23 cellular contexts compared by ENCODE assay signal in genomic region chr4:1516261-1516660, GRCh38.
"Had no signal": no experiment of that assay in that cellular context is flagged by ENCODE, and none has a peak within 500 bp of the region (broad histone marks: within the 10 kb centered on the region; RNA-seq: fewer than 3 reads in every experiment).

No MANE protein-coding gene starts in this region.

- H3K9me3 ChIP-seq: ascending aorta, body of pancreas, Peyer's patch had no signal

- H3K27me3 Mint-ChIP-seq: T-helper 17 cell had no signal

- H3K9me3 Mint-ChIP-seq: activated CD4-positive, alpha-beta memory T cell treated with anti-CD3 and anti-CD28 coated beads for 36 hours; activated CD4-positive, alpha-beta T cell treated with anti-CD3 and anti-CD28 coated beads, Interleukin-2, amount 10 ng/mL, durations not matched to agents 7 days and 5 days; activated T-helper 17 cell treated with anti-CD3 and anti-CD28 coated beads, Interleukin-2, amount 50 U/mL, for 72 hours had no signal

- H3K36me3 Mint-ChIP-seq: activated CD4-positive, alpha-beta memory T cell treated with anti-CD3 and anti-CD28 coated beads for 36 hours had no signal

- H3K4me3 Mint-ChIP-seq: activated B cell treated with CpG ODN at 0.5 μM for 24 hours; activated CD4-positive, alpha-beta memory T cell treated with anti-CD3 and anti-CD28 coated beads for 36 hours; activated CD4-positive, alpha-beta T cell treated with anti-CD3 and anti-CD28 coated beads, Interleukin-2, amount 10 ng/mL, durations not matched to agents 7 days and 5 days; activated T-helper 17 cell treated with anti-CD3 and anti-CD28 coated beads, Interleukin-2, amount 50 U/mL, for 72 hours; T-helper 17 cell had no signal

- H3K4me3 ChIP-seq: ascending aorta, body of pancreas, Peyer's patch had no signal

- H3K27ac Mint-ChIP-seq: activated B cell treated with CpG ODN at 0.5 μM for 24 hours; activated CD4-positive, alpha-beta memory T cell treated with anti-CD3 and anti-CD28 coated beads for 36 hours; activated CD4-positive, alpha-beta T cell treated with anti-CD3 and anti-CD28 coated beads, Interleukin-2, amount 10 ng/mL, durations not matched to agents 7 days and 5 days; activated T-helper 17 cell treated with anti-CD3 and anti-CD28 coated beads, Interleukin-2, amount 50 U/mL, for 72 hours; T-helper 17 cell had no signal

- H3K36me3 ChIP-seq: ascending aorta, Peyer's patch had no signal

- H3K27ac ChIP-seq: ascending aorta, body of pancreas, Peyer's patch, RWPE1 had no signal

- ATAC-seq: activated T-helper 17 cell treated with anti-CD3 and anti-CD28 coated beads, Interleukin-2, amount 50 U/mL, for 72 hours; body of pancreas; T-helper 17 cell had no signal

- H3K4me1 ChIP-seq: ascending aorta had no signal

- H3K4me1 Mint-ChIP-seq: activated T-helper 17 cell treated with anti-CD3 and anti-CD28 coated beads, Interleukin-2, amount 50 U/mL, for 72 hours had no signal

- DNase-seq: activated B cell treated with CpG ODN at 0.5 μM for 24 hours; activated CD4-positive, alpha-beta memory T cell treated with anti-CD3 and anti-CD28 coated beads for 36 hours; activated CD4-positive, alpha-beta T cell treated with anti-CD3 and anti-CD28 coated beads for 1 hour; activated CD4-positive, alpha-beta T cell treated with anti-CD3 and anti-CD28 coated beads, Interleukin-2, amount 10 ng/mL, durations not matched to agents 7 days and 5 days; activated T-cell treated with anti-CD3 and anti-CD28 coated beads for 4 hours; activated T-cell treated with anti-CD3 and anti-CD28 coated beads, Interleukin-2, amount 50 U/mL, for 48 hours; body of pancreas; IMR-90; Kasumi-1; KBM-7; NCI-H1105 treated with DMSO at 0.1 percent for 48 hours; NCI-H1436 treated with DMSO at 0.1 percent for 48 hours; NCI-H187; NCI-H2081; NCI-H446; NCI-H524; Peyer's patch; SHP77 treated with DMSO at 0.1 percent for 48 hours; T-helper 17 cell; T-helper 9 cell had no signal
